Comparison of ENCODE assay signal across 1 cellular context in genomic region chr11:57761301-57762234, GRCh38.
TF ChIP-seq lines count a peak whose summit lies in the region.

Gene CTNND1, plus strand, starts transcription at chr11:57761802. Its CDS starts 29,677 bp downstream, at chr11:57791479.

TF ChIP-seq in HepG2, 621 proteins besides CTCF, POLR2A, EP300 and RAD21 (continued from another document and continues in another):
- TF ChIP-seq ZNF280D (CRISPR knock-in tag; IDR thresholded peaks at IDR 0.05) = no peak
- TF ChIP-seq ZC3H4 (CRISPR knock-in tag; IDR thresholded peaks at IDR 0.05; ENCODE audit: borderline replicate concordance) = no peak
- no peak for TF ChIP-seq ZNF569 (CRISPR knock-in tag; IDR thresholded peaks at IDR 0.05; ENCODE audit: borderline replicate concordance)
- TF ChIP-seq DR1 (CRISPR knock-in tag; IDR thresholded peaks at IDR 0.05) = no peak; the same call in 1 of the 2 replicates
- peak; percentile 7; the same call in 1 of the 2 replicates for TF ChIP-seq ETV5 (CRISPR knock-in tag; IDR thresholded peaks at IDR 0.05; ENCODE audit: borderline replicate concordance)
- TF ChIP-seq NAIF1 (CRISPR knock-in tag; IDR thresholded peaks at IDR 0.05; ENCODE audit: borderline replicate concordance) = no peak
- TF ChIP-seq ESRRA (CRISPR knock-in tag; IDR thresholded peaks at IDR 0.05; ENCODE audit: low read depth) = no peak
- peak; percentile 67 for TF ChIP-seq CREB1 (IDR thresholded peaks at IDR 0.05)
- peak; percentile 86 for TF ChIP-seq CREB1 (CRISPR knock-in tag; IDR thresholded peaks at IDR 0.05)
- TF ChIP-seq CREM (IDR thresholded peaks at IDR 0.05) = peak; percentile 62
- no peak for TF ChIP-seq CREM (CRISPR knock-in tag; IDR thresholded peaks at IDR 0.05)
- TF ChIP-seq KDM4B (CRISPR knock-in tag; IDR thresholded peaks at IDR 0.05) = no peak
- TF ChIP-seq ZNF780A (CRISPR knock-in tag; IDR thresholded peaks at IDR 0.05) = no peak
- TF ChIP-seq PHF20 (CRISPR knock-in tag; IDR thresholded peaks at IDR 0.05) = no peak
- TF ChIP-seq SP2 (CRISPR knock-in tag; IDR thresholded peaks at IDR 0.05) = no peak
- no peak for TF ChIP-seq CC2D1A (CRISPR knock-in tag; IDR thresholded peaks at IDR 0.05)
- no peak for TF ChIP-seq REXO4 (CRISPR knock-in tag; IDR thresholded peaks at IDR 0.05; ENCODE audit: borderline replicate concordance)
- TF ChIP-seq KLF6 (CRISPR knock-in tag; IDR thresholded peaks at IDR 0.05) = no peak
- TF ChIP-seq ATF4 (CRISPR knock-in tag; IDR thresholded peaks at IDR 0.05) = peak in 1 of 2 experiments; percentile 44; a peak in 1 of 4 replicates
- no peak; the same call in 1 of the 2 replicates for TF ChIP-seq ZNF510 (CRISPR knock-in tag; IDR thresholded peaks at IDR 0.05; ENCODE audit: low read depth)
- TF ChIP-seq USF2 (IDR thresholded peaks at IDR 0.05; ENCODE audit: low read depth, low read length) = no peak
- TF ChIP-seq USF2 (CRISPR knock-in tag; IDR thresholded peaks at IDR 0.05; ENCODE audit: borderline replicate concordance) = no peak; the same call in 1 of the 2 replicates
- TF ChIP-seq MAX (IDR thresholded peaks at IDR 0.05) = peak; percentile 37
- TF ChIP-seq ZNF704 (CRISPR knock-in tag; IDR thresholded peaks at IDR 0.05; ENCODE audit: borderline replicate concordance) = no peak
- TF ChIP-seq ZNF503 (CRISPR knock-in tag; IDR thresholded peaks at IDR 0.05) = 0 out of 2 replicates have a peak, but pooled peaks have one; percentile 13
- no peak for TF ChIP-seq KDM5B (CRISPR knock-in tag; IDR thresholded peaks at IDR 0.05; ENCODE audit: borderline replicate concordance)
- TF ChIP-seq ATM (IDR thresholded peaks at IDR 0.05; ENCODE audit: borderline replicate concordance) = no peak
- peak; percentile 93 for TF ChIP-seq POLR2AphosphoS5 (IDR thresholded peaks at IDR 0.05; ENCODE audit: low read depth, low read length)
- no peak for TF ChIP-seq ZNF136 (CRISPR knock-in tag; IDR thresholded peaks at IDR 0.05; ENCODE audit: low read depth)
- no peak for TF ChIP-seq ZBTB14 (CRISPR knock-in tag; IDR thresholded peaks at IDR 0.05)
- peak; percentile 41; the same call in 1 of the 2 replicates for TF ChIP-seq CEBPG (CRISPR knock-in tag; IDR thresholded peaks at IDR 0.05)
- no peak; a peak in 1 of 4 replicates for TF ChIP-seq REST (IDR thresholded peaks at IDR 0.05; ENCODE audit: borderline replicate concordance in 1 of 2, low read depth in 1 of 2, low read length in 2 of 2)
- TF ChIP-seq NFIC (IDR thresholded peaks at IDR 0.05; ENCODE audit: low read length) = no peak; the same call in 1 of the 2 replicates
- no peak for TF ChIP-seq ZFYVE20 (CRISPR knock-in tag; IDR thresholded peaks at IDR 0.05; ENCODE audit: borderline replicate concordance, low read depth)
- TF ChIP-seq ZNF331 (CRISPR knock-in tag; IDR thresholded peaks at IDR 0.05) = peak; percentile 68
- TF ChIP-seq ZFP82 (CRISPR knock-in tag; IDR thresholded peaks at IDR 0.05; ENCODE audit: borderline replicate concordance) = no peak
- no peak for TF ChIP-seq CHCHD3 (CRISPR knock-in tag; IDR thresholded peaks at IDR 0.05)
- TF ChIP-seq ZNF547 (CRISPR knock-in tag; IDR thresholded peaks at IDR 0.05) = no peak
- TF ChIP-seq ZBTB43 (CRISPR knock-in tag; conservative IDR thresholded peaks at IDR 0.05) = no peak
- no peak for TF ChIP-seq KAT7 (CRISPR knock-in tag; IDR thresholded peaks at IDR 0.05; ENCODE audit: borderline replicate concordance)
- TF ChIP-seq NFKBIZ (CRISPR knock-in tag; IDR thresholded peaks at IDR 0.05) = no peak
- 0 out of 2 replicates have a peak, but pooled peaks have one; percentile 38 for TF ChIP-seq ZNF609 (CRISPR knock-in tag; IDR thresholded peaks at IDR 0.05; ENCODE audit: borderline replicate concordance)
- no peak for TF ChIP-seq ZNF891 (CRISPR knock-in tag; IDR thresholded peaks at IDR 0.05)
